Comparison of ENCODE assay signal across 1 cellular context in the genomic region with DNA sequence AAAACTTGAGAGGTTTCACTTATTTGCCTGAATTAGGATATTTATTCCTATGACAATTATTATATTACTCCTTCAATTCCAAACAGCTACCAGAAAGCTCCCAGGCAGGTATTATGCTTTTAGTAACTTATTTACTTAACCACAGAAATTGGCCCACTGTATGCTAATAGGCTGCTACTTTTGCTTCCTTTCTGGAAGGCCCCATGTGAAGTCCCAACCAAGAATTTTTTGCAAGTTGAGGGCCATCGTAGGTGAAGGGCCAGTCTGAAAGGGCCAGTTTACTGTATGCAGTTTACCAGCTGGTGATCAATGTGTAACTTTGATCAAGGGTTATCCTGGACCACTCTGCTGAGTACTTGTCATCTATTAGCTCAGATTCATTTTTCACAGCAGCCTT.
TF ChIP-seq lines count a peak whose summit lies in the region.

No MANE protein-coding gene starts in this region.

TF ChIP-seq in GM12878, 131 proteins besides CTCF, POLR2A, EP300 and RAD21 (continued from another document):
- TF ChIP-seq CUX1 (IDR thresholded peaks at IDR 0.05; ENCODE audit: insufficient replicate concordance, low read depth, low read length) = peak; percentile 39
- no peak for TF ChIP-seq PKNOX1 (IDR thresholded peaks at IDR 0.05)
- TF ChIP-seq HDGF (IDR thresholded peaks at IDR 0.05) = no peak
- TF ChIP-seq POLR2AphosphoS2 (IDR thresholded peaks at IDR 0.05; ENCODE audit: low read depth, low read length) = no peak
- no peak for TF ChIP-seq RBBP5 (conservative IDR thresholded peaks at IDR 0.05)
